In the genomic region with DNA sequence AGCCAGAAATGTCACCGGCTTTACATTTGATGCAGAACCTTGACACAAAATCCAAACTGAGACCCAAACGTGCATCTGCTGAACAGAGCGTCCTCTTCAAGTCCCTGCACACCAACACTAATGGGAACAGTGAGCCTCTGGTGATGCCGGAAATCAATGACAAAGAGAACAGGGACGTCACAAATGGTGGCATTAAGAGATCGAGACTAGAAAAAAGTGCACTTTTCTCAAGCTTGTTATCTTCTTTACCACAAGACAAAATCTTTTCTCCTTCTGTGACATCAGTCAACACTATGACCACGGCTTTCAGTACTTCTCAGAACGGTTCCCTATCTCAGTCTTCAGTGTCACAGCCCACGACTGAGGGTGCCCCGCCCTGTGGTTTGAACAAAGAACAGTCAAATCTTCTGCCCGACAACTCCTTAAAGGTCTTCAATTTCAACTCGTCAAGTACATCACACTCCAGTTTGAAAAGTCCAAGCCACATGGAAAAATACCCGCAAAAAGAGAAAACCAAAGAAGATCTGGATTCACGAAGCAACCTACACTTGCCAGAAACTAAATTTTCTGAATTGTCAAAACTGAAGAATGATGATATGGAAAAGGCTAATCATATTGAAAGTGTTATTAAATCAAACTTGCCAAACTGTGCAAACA, we compare ENCODE assay signal across 1 cellular context.
A peak's percentile ranks its signal among the peaks of the same experiment; 100 is the strongest.
TF ChIP-seq lines count a peak whose summit lies in the region.

No MANE protein-coding gene starts in this region.

TF ChIP-seq in GM12878, 131 proteins besides CTCF, POLR2A, EP300 and RAD21 (continued from another document):
- TF ChIP-seq, protein P1, sequence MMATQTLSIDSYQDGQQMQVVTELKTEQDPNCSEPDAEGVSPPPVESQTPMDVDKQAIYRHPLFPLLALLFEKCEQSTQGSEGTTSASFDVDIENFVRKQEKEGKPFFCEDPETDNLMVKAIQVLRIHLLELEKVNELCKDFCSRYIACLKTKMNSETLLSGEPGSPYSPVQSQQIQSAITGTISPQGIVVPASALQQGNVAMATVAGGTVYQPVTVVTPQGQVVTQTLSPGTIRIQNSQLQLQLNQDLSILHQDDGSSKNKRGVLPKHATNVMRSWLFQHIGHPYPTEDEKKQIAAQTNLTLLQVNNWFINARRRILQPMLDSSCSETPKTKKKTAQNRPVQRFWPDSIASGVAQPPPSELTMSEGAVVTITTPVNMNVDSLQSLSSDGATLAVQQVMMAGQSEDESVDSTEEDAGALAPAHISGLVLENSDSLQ (IDR thresholded peaks at IDR 0.05), result peak; percentile 64
- TF ChIP-seq CHD4 (IDR thresholded peaks at IDR 0.05) (no peak), MEF2B (IDR thresholded peaks at IDR 0.05; ENCODE audit: partially characterized antibody, poor library complexity, severe bottlenecking) (peak; percentile 55), CBFB (IDR thresholded peaks at IDR 0.05; ENCODE audit: low read depth) (peak; percentile 89), TAF1 (IDR thresholded peaks at IDR 0.05; ENCODE audit: borderline replicate concordance, low read depth, low read length) (0 out of 2 replicates have a peak, but pooled peaks have one; percentile 33), RFX5 (IDR thresholded peaks at IDR 0.05; ENCODE audit: low read depth, low read length) (no peak), STAT3 (IDR thresholded peaks at IDR 0.05; ENCODE audit: low read depth, low read length) (peak; percentile 85; the same call in 1 of the 2 replicates), ZNF24 (IDR thresholded peaks at IDR 0.05) (0 out of 2 replicates have a peak, but pooled peaks have one; percentile 33), ASH2L (IDR thresholded peaks at IDR 0.05; ENCODE audit: borderline replicate concordance, low read depth) (no peak), RBBP5 (conservative IDR thresholded peaks at IDR 0.05) (no peak), MEF2A (IDR thresholded peaks at IDR 0.05; ENCODE audit: insufficient read depth, low read depth, low read length) (peak; percentile 57; the same call in 1 of the 2 replicates)
- TF ChIP-seq, protein P2, sequence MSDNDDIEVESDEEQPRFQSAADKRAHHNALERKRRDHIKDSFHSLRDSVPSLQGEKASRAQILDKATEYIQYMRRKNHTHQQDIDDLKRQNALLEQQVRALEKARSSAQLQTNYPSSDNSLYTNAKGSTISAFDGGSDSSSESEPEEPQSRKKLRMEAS (IDR thresholded peaks at IDR 0.05; ENCODE audit: low read depth, low read length), result no peak; the same call in 1 of the 2 replicates
- TF ChIP-seq, protein P3, sequence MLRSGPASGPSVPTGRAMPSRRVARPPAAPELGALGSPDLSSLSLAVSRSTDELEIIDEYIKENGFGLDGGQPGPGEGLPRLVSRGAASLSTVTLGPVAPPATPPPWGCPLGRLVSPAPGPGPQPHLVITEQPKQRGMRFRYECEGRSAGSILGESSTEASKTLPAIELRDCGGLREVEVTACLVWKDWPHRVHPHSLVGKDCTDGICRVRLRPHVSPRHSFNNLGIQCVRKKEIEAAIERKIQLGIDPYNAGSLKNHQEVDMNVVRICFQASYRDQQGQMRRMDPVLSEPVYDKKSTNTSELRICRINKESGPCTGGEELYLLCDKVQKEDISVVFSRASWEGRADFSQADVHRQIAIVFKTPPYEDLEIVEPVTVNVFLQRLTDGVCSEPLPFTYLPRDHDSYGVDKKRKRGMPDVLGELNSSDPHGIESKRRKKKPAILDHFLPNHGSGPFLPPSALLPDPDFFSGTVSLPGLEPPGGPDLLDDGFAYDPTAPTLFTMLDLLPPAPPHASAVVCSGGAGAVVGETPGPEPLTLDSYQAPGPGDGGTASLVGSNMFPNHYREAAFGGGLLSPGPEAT (IDR thresholded peaks at IDR 0.05; ENCODE audit: low read depth), result 0 out of 2 replicates have a peak, but pooled peaks have one; percentile 26
- TF ChIP-seq, protein P4, sequence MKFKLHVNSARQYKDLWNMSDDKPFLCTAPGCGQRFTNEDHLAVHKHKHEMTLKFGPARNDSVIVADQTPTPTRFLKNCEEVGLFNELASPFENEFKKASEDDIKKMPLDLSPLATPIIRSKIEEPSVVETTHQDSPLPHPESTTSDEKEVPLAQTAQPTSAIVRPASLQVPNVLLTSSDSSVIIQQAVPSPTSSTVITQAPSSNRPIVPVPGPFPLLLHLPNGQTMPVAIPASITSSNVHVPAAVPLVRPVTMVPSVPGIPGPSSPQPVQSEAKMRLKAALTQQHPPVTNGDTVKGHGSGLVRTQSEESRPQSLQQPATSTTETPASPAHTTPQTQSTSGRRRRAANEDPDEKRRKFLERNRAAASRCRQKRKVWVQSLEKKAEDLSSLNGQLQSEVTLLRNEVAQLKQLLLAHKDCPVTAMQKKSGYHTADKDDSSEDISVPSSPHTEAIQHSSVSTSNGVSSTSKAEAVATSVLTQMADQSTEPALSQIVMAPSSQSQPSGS (IDR thresholded peaks at IDR 0.05; ENCODE audit: low read length), result peak; percentile 87
